Comparison of ENCODE assay signal across 1 cellular context in the genomic region with DNA sequence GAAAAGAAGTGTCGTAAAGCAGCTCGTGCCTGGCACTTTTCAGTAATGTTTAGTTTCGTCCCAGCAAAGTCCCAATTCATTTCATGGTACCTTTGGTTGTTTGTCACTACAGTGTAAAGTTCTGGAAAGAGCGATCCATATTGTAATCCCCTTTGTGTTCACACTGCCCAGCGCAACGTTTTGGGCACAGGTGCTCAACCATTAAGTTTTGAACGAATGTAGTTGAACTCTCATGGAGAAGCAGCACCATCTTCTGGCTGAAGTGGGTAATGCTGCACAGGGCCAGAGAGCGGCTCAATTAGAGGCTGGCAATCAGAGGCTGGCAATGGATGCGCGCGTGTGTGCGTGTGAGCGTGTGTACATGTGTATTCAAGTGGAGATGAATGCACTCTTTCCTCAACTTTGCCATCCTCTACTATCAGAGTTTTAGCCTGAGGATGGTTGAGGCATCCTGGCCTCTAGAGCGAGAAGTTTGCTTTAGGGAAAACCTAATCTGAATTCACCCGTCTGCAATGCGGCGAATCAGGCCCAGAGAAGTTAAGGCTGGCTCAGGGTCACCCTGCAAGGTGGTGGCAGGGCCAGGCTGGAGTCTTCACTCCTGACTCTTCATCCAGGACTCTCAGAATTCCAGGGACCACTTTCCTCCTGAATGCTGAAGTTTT.
A peak's percentile ranks its signal among the peaks of the same experiment; 100 is the strongest.
TF ChIP-seq lines count a peak whose summit lies in the region.

No MANE protein-coding gene starts in this region.

TF ChIP-seq in HepG2, 621 proteins besides CTCF, POLR2A, EP300 and RAD21 (continued from another document and continues in another):
- TF ChIP-seq, protein P1, sequence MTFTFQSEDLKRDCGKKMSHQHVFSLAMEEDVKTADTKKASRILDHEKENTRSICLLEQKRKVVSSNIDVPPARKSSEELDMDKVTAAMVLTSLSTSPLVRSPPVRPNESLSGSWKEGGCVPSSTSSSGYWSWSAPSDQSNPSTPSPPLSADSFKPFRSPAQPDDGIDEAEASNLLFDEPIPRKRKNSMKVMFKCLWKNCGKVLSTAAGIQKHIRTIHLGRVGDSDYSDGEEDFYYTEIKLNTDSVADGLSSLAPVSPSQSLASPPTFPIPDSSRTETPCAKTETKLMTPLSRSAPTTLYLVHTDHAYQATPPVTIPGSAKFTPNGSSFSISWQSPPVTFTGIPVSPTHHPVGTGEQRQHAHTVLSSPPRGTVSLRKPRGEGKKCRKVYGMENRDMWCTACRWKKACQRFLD (CRISPR knock-in tag; IDR thresholded peaks at IDR 0.05; ENCODE audit: borderline replicate concordance): no peak
- TF ChIP-seq, protein P2, sequence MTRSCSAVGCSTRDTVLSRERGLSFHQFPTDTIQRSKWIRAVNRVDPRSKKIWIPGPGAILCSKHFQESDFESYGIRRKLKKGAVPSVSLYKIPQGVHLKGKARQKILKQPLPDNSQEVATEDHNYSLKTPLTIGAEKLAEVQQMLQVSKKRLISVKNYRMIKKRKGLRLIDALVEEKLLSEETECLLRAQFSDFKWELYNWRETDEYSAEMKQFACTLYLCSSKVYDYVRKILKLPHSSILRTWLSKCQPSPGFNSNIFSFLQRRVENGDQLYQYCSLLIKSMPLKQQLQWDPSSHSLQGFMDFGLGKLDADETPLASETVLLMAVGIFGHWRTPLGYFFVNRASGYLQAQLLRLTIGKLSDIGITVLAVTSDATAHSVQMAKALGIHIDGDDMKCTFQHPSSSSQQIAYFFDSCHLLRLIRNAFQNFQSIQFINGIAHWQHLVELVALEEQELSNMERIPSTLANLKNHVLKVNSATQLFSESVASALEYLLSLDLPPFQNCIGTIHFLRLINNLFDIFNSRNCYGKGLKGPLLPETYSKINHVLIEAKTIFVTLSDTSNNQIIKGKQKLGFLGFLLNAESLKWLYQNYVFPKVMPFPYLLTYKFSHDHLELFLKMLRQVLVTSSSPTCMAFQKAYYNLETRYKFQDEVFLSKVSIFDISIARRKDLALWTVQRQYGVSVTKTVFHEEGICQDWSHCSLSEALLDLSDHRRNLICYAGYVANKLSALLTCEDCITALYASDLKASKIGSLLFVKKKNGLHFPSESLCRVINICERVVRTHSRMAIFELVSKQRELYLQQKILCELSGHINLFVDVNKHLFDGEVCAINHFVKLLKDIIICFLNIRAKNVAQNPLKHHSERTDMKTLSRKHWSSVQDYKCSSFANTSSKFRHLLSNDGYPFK (CRISPR knock-in tag; IDR thresholded peaks at IDR 0.05; ENCODE audit: borderline replicate concordance): no peak
- TF ChIP-seq, protein P3, sequence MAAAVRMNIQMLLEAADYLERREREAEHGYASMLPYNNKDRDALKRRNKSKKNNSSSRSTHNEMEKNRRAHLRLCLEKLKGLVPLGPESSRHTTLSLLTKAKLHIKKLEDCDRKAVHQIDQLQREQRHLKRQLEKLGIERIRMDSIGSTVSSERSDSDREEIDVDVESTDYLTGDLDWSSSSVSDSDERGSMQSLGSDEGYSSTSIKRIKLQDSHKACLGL (CRISPR knock-in tag; IDR thresholded peaks at IDR 0.05): no peak
- TF ChIP-seq ZNF275 (CRISPR knock-in tag; IDR thresholded peaks at IDR 0.05; ENCODE audit: borderline replicate concordance) (no peak), FOSL1 (CRISPR knock-in tag; IDR thresholded peaks at IDR 0.05; ENCODE audit: borderline replicate concordance) (no peak), NFIB (CRISPR knock-in tag; IDR thresholded peaks at IDR 0.05; ENCODE audit: borderline replicate concordance) (no peak), MIXL1 (CRISPR knock-in tag; IDR thresholded peaks at IDR 0.05) (peak; percentile 86), IRX3 (CRISPR knock-in tag; IDR thresholded peaks at IDR 0.05; ENCODE audit: borderline replicate concordance, low read depth) (no peak), ZNF235 (CRISPR knock-in tag; IDR thresholded peaks at IDR 0.05; ENCODE audit: borderline replicate concordance) (no peak), CREB1 (IDR thresholded peaks at IDR 0.05) (no peak), CREB1 (CRISPR knock-in tag; IDR thresholded peaks at IDR 0.05) (no peak), ZNF576 (CRISPR knock-in tag; IDR thresholded peaks at IDR 0.05) (no peak), SMC3 (IDR thresholded peaks at IDR 0.05; ENCODE audit: low read length) (peak; percentile 93), ZNF891 (CRISPR knock-in tag; IDR thresholded peaks at IDR 0.05) (no peak), ZNF782 (CRISPR knock-in tag; IDR thresholded peaks at IDR 0.05; ENCODE audit: borderline replicate concordance) (peak; percentile 41; the same call in 1 of the 2 replicates), SNAPC4 (CRISPR knock-in tag; IDR thresholded peaks at IDR 0.05) (no peak), ZNF251 (CRISPR knock-in tag; IDR thresholded peaks at IDR 0.05) (0 out of 2 replicates have a peak, but pooled peaks have one; percentile 61), ZBTB44 (CRISPR knock-in tag; IDR thresholded peaks at IDR 0.05) (no peak), KAT8 (CRISPR knock-in tag; IDR thresholded peaks at IDR 0.05) (no peak), KLF11 (CRISPR knock-in tag; IDR thresholded peaks at IDR 0.05) (no peak; the same call in 1 of the 2 replicates), POLR2AphosphoS2 (IDR thresholded peaks at IDR 0.05; ENCODE audit: low read depth, low read length) (no peak), SOX13 (IDR thresholded peaks at IDR 0.05) (no peak), SOX13 (CRISPR knock-in tag; conservative IDR thresholded peaks at IDR 0.05 in 1 of 2, IDR thresholded peaks at IDR 0.05 in 1 of 2) (no peak; a peak in 1 of 4 replicates), MED13 (CRISPR knock-in tag; IDR thresholded peaks at IDR 0.05) (no peak), SAFB2 (CRISPR knock-in tag; IDR thresholded peaks at IDR 0.05; ENCODE audit: borderline replicate concordance, low read depth) (no peak), MZF1 (CRISPR knock-in tag; IDR thresholded peaks at IDR 0.05; ENCODE audit: borderline replicate concordance) (no peak), EEA1 (CRISPR knock-in tag; IDR thresholded peaks at IDR 0.05; ENCODE audit: borderline replicate concordance) (no peak), ZNF839 (CRISPR knock-in tag; IDR thresholded peaks at IDR 0.05; ENCODE audit: borderline replicate concordance) (no peak), ATF7-NPFF (CRISPR knock-in tag; IDR thresholded peaks at IDR 0.05; ENCODE audit: low read depth) (no peak), ZBTB38 (CRISPR knock-in tag; IDR thresholded peaks at IDR 0.05) (no peak), KDM6A (CRISPR knock-in tag; IDR thresholded peaks at IDR 0.05; ENCODE audit: low read depth) (no peak), DRAP1 (CRISPR knock-in tag; IDR thresholded peaks at IDR 0.05) (peak; percentile 25; the same call in 1 of the 2 replicates), ZNF773 (CRISPR knock-in tag; IDR thresholded peaks at IDR 0.05; ENCODE audit: borderline replicate concordance) (no peak), TCF7 (IDR thresholded peaks at IDR 0.05; ENCODE audit: low read depth) (no peak), STAT6 (CRISPR knock-in tag; IDR thresholded peaks at IDR 0.05; ENCODE audit: borderline replicate concordance) (no peak), RXRB (CRISPR knock-in tag; IDR thresholded peaks at IDR 0.05; ENCODE audit: borderline replicate concordance) (no peak), ZNF274 (CRISPR knock-in tag; IDR thresholded peaks at IDR 0.05) (no peak)
- TF ChIP-seq, protein P4, sequence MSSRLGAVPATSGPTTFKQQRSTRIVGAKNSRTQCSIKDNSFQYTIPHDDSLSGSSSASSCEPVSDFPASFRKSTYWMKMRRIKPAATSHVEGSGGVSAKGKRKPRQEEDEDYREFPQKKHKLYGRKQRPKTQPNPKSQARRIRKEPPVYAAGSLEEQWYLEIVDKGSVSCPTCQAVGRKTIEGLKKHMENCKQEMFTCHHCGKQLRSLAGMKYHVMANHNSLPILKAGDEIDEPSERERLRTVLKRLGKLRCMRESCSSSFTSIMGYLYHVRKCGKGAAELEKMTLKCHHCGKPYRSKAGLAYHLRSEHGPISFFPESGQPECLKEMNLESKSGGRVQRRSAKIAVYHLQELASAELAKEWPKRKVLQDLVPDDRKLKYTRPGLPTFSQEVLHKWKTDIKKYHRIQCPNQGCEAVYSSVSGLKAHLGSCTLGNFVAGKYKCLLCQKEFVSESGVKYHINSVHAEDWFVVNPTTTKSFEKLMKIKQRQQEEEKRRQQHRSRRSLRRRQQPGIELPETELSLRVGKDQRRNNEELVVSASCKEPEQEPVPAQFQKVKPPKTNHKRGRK (CRISPR knock-in tag; IDR thresholded peaks at IDR 0.05): no peak
- TF ChIP-seq, protein P5, sequence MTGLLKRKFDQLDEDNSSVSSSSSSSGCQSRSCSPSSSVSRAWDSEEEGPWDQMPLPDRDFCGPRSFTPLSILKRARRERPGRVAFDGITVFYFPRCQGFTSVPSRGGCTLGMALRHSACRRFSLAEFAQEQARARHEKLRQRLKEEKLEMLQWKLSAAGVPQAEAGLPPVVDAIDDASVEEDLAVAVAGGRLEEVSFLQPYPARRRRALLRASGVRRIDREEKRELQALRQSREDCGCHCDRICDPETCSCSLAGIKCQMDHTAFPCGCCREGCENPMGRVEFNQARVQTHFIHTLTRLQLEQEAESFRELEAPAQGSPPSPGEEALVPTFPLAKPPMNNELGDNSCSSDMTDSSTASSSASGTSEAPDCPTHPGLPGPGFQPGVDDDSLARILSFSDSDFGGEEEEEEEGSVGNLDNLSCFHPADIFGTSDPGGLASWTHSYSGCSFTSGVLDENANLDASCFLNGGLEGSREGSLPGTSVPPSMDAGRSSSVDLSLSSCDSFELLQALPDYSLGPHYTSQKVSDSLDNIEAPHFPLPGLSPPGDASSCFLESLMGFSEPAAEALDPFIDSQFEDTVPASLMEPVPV (CRISPR knock-in tag; IDR thresholded peaks at IDR 0.05): no peak
